In genomic region chrX:123732679-123733363, GRCh38 we compare ENCODE assay signal across 8 cellular contexts. TPM values are rescaled to one million over a fixed set of nuclear protein-coding genes. Genes with fewer than 3 reads are reported as not detected.
A peak's percentile ranks its signal among the peaks of the same experiment; 100 is the strongest.
DNase-seq lines count a peak whose midpoint lies in the region; ATAC-seq and TF ChIP-seq lines count a peak whose summit lies in the region.

THOC2 (minus strand) TSS chrX:123733052; CDS start chrX:123733022, 30 bp downstream.

- H3K36me3 ChIP-seq in BE2C, result no peaks in the 10 kb centered on the region

- peak within 1 kb of the TSS; percentile 86 for H3K4me3 ChIP-seq in BE2C (ENCODE audit: low read depth, low read length)

- H3K27ac ChIP-seq in cingulate gyrus (ENCODE audit: low read depth, low read length), result peak within 1 kb of the TSS; percentile 60

- peak; percentile 39 for TF ChIP-seq CTCF in BE2C (IDR thresholded peaks at IDR 0.05; ENCODE audit: low read depth, low read length)

- no peaks in the 10 kb centered on the region for H3K27me3 ChIP-seq in BE2C

- H3K9me3 ChIP-seq in BE2C, result no peaks in the 10 kb centered on the region

- peak; percentile 87 for DNase-seq in BE2C
- DNase-seq in NCI-H510A (lab: John Stamatoyannopoulos, UW), result peak; percentile 89
- DNase-seq in activated CD4-positive, alpha-beta T cell treated with anti-CD3 and anti-CD28 coated beads for 4 hours, result peak; percentile 77 to 80
- DNase-seq in kidney tubule cell (ENCODE audit: low spot score), result peak; percentile 86
- peak; percentile 46 to 71 (median 58) for DNase-seq in stimulated activated CD4-positive, alpha-beta T cell treated with anti-CD3 and anti-CD28 coated beads, Interleukin-1b, Interleukin-23, amount 100 ng/mL, for 24 hours (ENCODE audit: low read depth in 4 of 4, low spot score in 1 of 4)

- H3K4me1 ChIP-seq in BE2C, result no peaks in the 10 kb centered on the region

- peak; percentile 79 for ATAC-seq in HG03439 (IDR thresholded peaks at IDR 0.05; ENCODE audit: unreplicated experiment)

- TF ChIP-seq POLR2A in GM19099 (IDR thresholded peaks at IDR 0.05; ENCODE audit: extremely low read depth, insufficient read length, low read depth), result peak; percentile 72

RNA-seq across cellular contexts. Expression of gene THOC2, which starts in this region (rescaled TPM):
- polyA plus RNA-seq in BE2C (2012; ENCODE audit: insufficient read depth, insufficient read length, low read depth), result 26.2 TPM

Comparison
In these comparisons a context has a peak if more than half of its experiments do, and no peak if none do; other contexts are left out.
1. Peak in every context shown above with its lines: DNase-seq, ATAC-seq, H3K4me3 ChIP-seq and H3K27ac ChIP-seq.